1 cellular context compared by ENCODE assay signal in genomic region chr17:65074778-65075250, GRCh38.
TF ChIP-seq lines count a peak whose summit lies in the region.

No MANE protein-coding gene starts in this region.

TF ChIP-seq in SK-N-SH, 30 proteins besides CTCF, POLR2A, EP300 and RAD21 (continued from another document):
- TF ChIP-seq CHD2 (IDR thresholded peaks at IDR 0.05; ENCODE audit: low read length, partially characterized antibody) (peak; percentile 41), TEAD4 (IDR thresholded peaks at IDR 0.05; ENCODE audit: borderline replicate concordance, insufficient read depth) (no peak)
- TF ChIP-seq, protein P1, sequence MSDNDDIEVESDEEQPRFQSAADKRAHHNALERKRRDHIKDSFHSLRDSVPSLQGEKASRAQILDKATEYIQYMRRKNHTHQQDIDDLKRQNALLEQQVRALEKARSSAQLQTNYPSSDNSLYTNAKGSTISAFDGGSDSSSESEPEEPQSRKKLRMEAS (IDR thresholded peaks at IDR 0.05; ENCODE audit: low read depth), result no peak
TF ChIP-seq in SK-N-SH: peak in this region for 3.
